In genomic region chr15:20192982-20193507, GRCh38 we compare ENCODE assay signal across 8 cellular contexts.
DNase-seq lines count a peak whose midpoint lies in the region; ATAC-seq and TF ChIP-seq lines count a peak whose summit lies in the region.
"Not testable (repeated sequence)": the region's sequence is repeated elsewhere in the genome, so short reads cannot be mapped to it uniquely, and the experiment has no call there.

No MANE protein-coding gene starts in this region.

- not testable (repeated sequence) for H3K4me3 Mint-ChIP-seq in activated naive CD8-positive, alpha-beta T cell treated with anti-CD3 and anti-CD28 coated beads, Interleukin-2, amount 10 ng/mL, durations not matched to agents 7 days and 5 days

- POLR2A ChIA-PET in activated naive CD8-positive, alpha-beta T cell treated with anti-CD3 and anti-CD28 coated beads, Interleukin-2, amount 10 ng/mL, durations not matched to agents 7 days and 5 days (lab: Charles Lee): not testable (repeated sequence)

- WGBS in liver: 25% methylated on average over 12 of the region's 12 CpGs

- TF ChIP-seq CTCF in liver (IDR thresholded peaks at IDR 0.05; ENCODE audit: low read depth, low read length, missing input control): peak; percentile 13

- in situ Hi-C loops in ACHN (cut with HindIII; ENCODE audit: low pct_ligation_motif_present, low pct_unique_long_range_greater_than_20kb, low sequenced_read_pairs): not testable (repeated sequence)

- H3K27me3 ChIP-seq in MG63; liver (ENCODE audit: control insufficient read depth in 4 of 4, insufficient read depth in 4 of 4, low read length in 3 of 4): not testable (repeated sequence)

- H3K4me3 ChIP-seq in MG63; liver (ENCODE audit: low read depth in 1 of 3, low read length in 3 of 3): not testable (repeated sequence)

- H3K36me3 Mint-ChIP-seq in activated naive CD8-positive, alpha-beta T cell treated with anti-CD3 and anti-CD28 coated beads, Interleukin-2, amount 10 ng/mL, durations not matched to agents 7 days and 5 days: not testable (repeated sequence)

- not testable (repeated sequence) for H3K9me3 Mint-ChIP-seq in activated naive CD8-positive, alpha-beta T cell treated with anti-CD3 and anti-CD28 coated beads, Interleukin-2, amount 10 ng/mL, durations not matched to agents 7 days and 5 days

- not testable (repeated sequence) for H3K36me3 ChIP-seq in MG63; liver (ENCODE audit: control insufficient read depth in 4 of 4, insufficient read depth in 3 of 4, low read depth in 1 of 4, low read length in 3 of 4)

- peak; percentile 59 to 60 for TF ChIP-seq RAD21 in liver (IDR thresholded peaks at IDR 0.05)

- DNase-seq in ACHN: peak; percentile 24
- peak; percentile 74 for DNase-seq in MG63
- peak; percentile 34 for DNase-seq in activated CD4-positive, alpha-beta T cell treated with anti-CD3 and anti-CD28 coated beads for 1 hour
- peak; percentile 47 for DNase-seq in activated naive CD8-positive, alpha-beta T cell treated with anti-CD3 and anti-CD28 coated beads, Interleukin-2, amount 10 ng/mL, durations not matched to agents 7 days and 5 days
- DNase-seq in stimulated activated CD4-positive, alpha-beta T cell treated with anti-CD3 and anti-CD28 coated beads, Interleukin-4, amount 100 ng/mL, for 48 hours (ENCODE audit: low read depth in 2 of 2): peak; percentile 34 to 37

- not testable (repeated sequence) for H3K27ac Mint-ChIP-seq in activated naive CD8-positive, alpha-beta T cell treated with anti-CD3 and anti-CD28 coated beads, Interleukin-2, amount 10 ng/mL, durations not matched to agents 7 days and 5 days

- not testable (repeated sequence) for H3K9ac ChIP-seq in liver (ENCODE audit: low read depth in 1 of 2, low read length in 2 of 2)

- H3K27ac ChIP-seq in liver (ENCODE audit: low read depth in 1 of 2, low read length in 2 of 2): not testable (repeated sequence)

- H3K9me3 ChIP-seq in MG63; liver (ENCODE audit: control insufficient read depth in 4 of 4, low read length in 3 of 4): not testable (repeated sequence)

- ATAC-seq in GM19043 (IDR thresholded peaks at IDR 0.05; ENCODE audit: low read depth, unreplicated experiment) (peak; percentile 83), HG02973 (IDR thresholded peaks at IDR 0.05; ENCODE audit: unreplicated experiment) (peak; percentile 78)
- ATAC-seq in activated naive CD8-positive, alpha-beta T cell treated with anti-CD3 and anti-CD28 coated beads, Interleukin-2, amount 10 ng/mL, durations not matched to agents 7 days and 5 days (ENCODE audit: low read depth): peak; percentile 96

- not testable (repeated sequence) for H3K4me1 Mint-ChIP-seq in activated naive CD8-positive, alpha-beta T cell treated with anti-CD3 and anti-CD28 coated beads, Interleukin-2, amount 10 ng/mL, durations not matched to agents 7 days and 5 days

- not testable (repeated sequence) for H3K4me1 ChIP-seq in liver (ENCODE audit: control insufficient read depth in 4 of 4, insufficient read depth in 4 of 4, low read length in 3 of 4)

- H3K27me3 Mint-ChIP-seq in activated naive CD8-positive, alpha-beta T cell treated with anti-CD3 and anti-CD28 coated beads, Interleukin-2, amount 10 ng/mL, durations not matched to agents 7 days and 5 days: not testable (repeated sequence)

Comparison
In these comparisons a context has a peak if more than half of its experiments do, and no peak if none do; other contexts are left out.
1. DNase-seq: peak in every context shown above with its lines; median percentile 74 in MG63; 47 in activated naive CD8-positive, alpha-beta T cell treated with anti-CD3 and anti-CD28 coated beads, Interleukin-2, amount 10 ng/mL, durations not matched to agents 7 days and 5 days; 36 in stimulated activated CD4-positive, alpha-beta T cell treated with anti-CD3 and anti-CD28 coated beads, Interleukin-4, amount 100 ng/mL, for 48 hours; 34 in activated CD4-positive, alpha-beta T cell treated with anti-CD3 and anti-CD28 coated beads for 1 hour; 24 in ACHN.